ENCODE assay signal across 8 cellular contexts in genomic region chr11:106021181-106021966, GRCh38. TPM values are rescaled to one million over a fixed set of nuclear protein-coding genes. Genes with fewer than 3 reads are reported as not detected.
A peak's percentile ranks its signal among the peaks of the same experiment; 100 is the strongest.
DNase-seq lines count a peak whose midpoint lies in the region; ATAC-seq and TF ChIP-seq lines count a peak whose summit lies in the region.

No MANE protein-coding gene starts in this region.

- no peak for TF ChIP-seq RAD21 in neural cell (conservative IDR thresholded peaks at IDR 0.05)

- no peaks in the 10 kb centered on the region for H3K27me3 ChIP-seq in AG04450 (ENCODE audit: control insufficient read depth, insufficient read depth, low read length)
- no peaks in the 10 kb centered on the region for H3K27me3 ChIP-seq in neural cell (ENCODE audit: insufficient read depth, low read depth, low read length)

- no peak for TF ChIP-seq POLR2A in erythroblast (IDR thresholded peaks at IDR 0.05; ENCODE audit: low read length)

- H3F3A ChIP-seq in neural cell (ENCODE audit: insufficient read depth, low read length, poor library complexity, severe bottlenecking), result no peaks in the 10 kb centered on the region

- H4K20me1 ChIP-seq in neural cell (ENCODE audit: insufficient read depth), result no peaks in the 10 kb centered on the region

- ATAC-seq in GM18867 (IDR thresholded peaks at IDR 0.05; ENCODE audit: unreplicated experiment), result peak; percentile 11
- ATAC-seq in HG03066 (IDR thresholded peaks at IDR 0.05; ENCODE audit: low read depth, unreplicated experiment), result peak; percentile 13

- peak overlapping the region; percentile 86 for H3K9ac ChIP-seq in neural cell (ENCODE audit: low read length)

- no peaks in the 10 kb centered on the region for H3K36me3 ChIP-seq in neural cell (ENCODE audit: insufficient read depth, low read length)

- CTCF ChIA-PET in AG04450 (lab: Charles Lee), result no interaction called here

- TF ChIP-seq EP300 in neural cell (conservative IDR thresholded peaks at IDR 0.05; ENCODE audit: poor library complexity, severe bottlenecking), result no peak

- H3K27ac ChIP-seq in AG04450 (ENCODE audit: low read depth, low read length) (no peak overlapping the region), neural cell (ENCODE audit: low read length) (peak overlapping the region; percentile 78)

- no peaks in the 10 kb centered on the region for H3K9me2 ChIP-seq in neural cell (ENCODE audit: insufficient read depth, low read length)

- H3K79me2 ChIP-seq in neural cell (replicated peaks; ENCODE audit: insufficient read depth, low read length), result peaks cover 55% of the 10 kb centered on the region

- DNase-seq in AG04450 (ENCODE audit: low read depth, low spot score) (no peak), RKO (ENCODE audit: low spot score) (peak; percentile 64), erythroblast (lab: John Stamatoyannopoulos, UW) (peak; percentile 8 to 42), activated gamma-delta T cell (lab: John Stamatoyannopoulos, UW) (no peak), putamen (ENCODE audit: low spot score) (no peak)

- TF ChIP-seq CTCF in AG04450 (IDR thresholded peaks at IDR 0.05; ENCODE audit: low read depth, low read length) (no peak), neural cell (IDR thresholded peaks at IDR 0.05; ENCODE audit: poor library complexity, severe bottlenecking) (no peak)

- H3K4me2 ChIP-seq in neural cell (ENCODE audit: low read length), result peak overlapping the region; percentile 67

- H3K9me3 ChIP-seq in AG04450 (ENCODE audit: control insufficient read depth, insufficient read depth, low read length), result no peaks in the 10 kb centered on the region
- H3K9me3 ChIP-seq in neural cell (ENCODE audit: low read length), result no peaks in the 10 kb centered on the region

- H2AFZ ChIP-seq in neural cell (ENCODE audit: low read depth, low read length), result peak overlapping the region; percentile 84

- POLR2A ChIA-PET in AG04450 (lab: Yijun Ruan, JAX), result no interaction called here

- H3K4me3 ChIP-seq in AG04450 (ENCODE audit: low read depth, low read length), result peak overlapping the region; percentile 83
- peak overlapping the region; percentile 82 for H3K4me3 ChIP-seq in neural cell (ENCODE audit: low read length)

TF ChIP-seq in neural cell, 6 proteins besides CTCF, POLR2A, EP300 and RAD21:
- TF ChIP-seq, protein P1, sequence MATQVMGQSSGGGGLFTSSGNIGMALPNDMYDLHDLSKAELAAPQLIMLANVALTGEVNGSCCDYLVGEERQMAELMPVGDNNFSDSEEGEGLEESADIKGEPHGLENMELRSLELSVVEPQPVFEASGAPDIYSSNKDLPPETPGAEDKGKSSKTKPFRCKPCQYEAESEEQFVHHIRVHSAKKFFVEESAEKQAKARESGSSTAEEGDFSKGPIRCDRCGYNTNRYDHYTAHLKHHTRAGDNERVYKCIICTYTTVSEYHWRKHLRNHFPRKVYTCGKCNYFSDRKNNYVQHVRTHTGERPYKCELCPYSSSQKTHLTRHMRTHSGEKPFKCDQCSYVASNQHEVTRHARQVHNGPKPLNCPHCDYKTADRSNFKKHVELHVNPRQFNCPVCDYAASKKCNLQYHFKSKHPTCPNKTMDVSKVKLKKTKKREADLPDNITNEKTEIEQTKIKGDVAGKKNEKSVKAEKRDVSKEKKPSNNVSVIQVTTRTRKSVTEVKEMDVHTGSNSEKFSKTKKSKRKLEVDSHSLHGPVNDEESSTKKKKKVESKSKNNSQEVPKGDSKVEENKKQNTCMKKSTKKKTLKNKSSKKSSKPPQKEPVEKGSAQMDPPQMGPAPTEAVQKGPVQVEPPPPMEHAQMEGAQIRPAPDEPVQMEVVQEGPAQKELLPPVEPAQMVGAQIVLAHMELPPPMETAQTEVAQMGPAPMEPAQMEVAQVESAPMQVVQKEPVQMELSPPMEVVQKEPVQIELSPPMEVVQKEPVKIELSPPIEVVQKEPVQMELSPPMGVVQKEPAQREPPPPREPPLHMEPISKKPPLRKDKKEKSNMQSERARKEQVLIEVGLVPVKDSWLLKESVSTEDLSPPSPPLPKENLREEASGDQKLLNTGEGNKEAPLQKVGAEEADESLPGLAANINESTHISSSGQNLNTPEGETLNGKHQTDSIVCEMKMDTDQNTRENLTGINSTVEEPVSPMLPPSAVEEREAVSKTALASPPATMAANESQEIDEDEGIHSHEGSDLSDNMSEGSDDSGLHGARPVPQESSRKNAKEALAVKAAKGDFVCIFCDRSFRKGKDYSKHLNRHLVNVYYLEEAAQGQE (IDR thresholded peaks at IDR 0.05; ENCODE audit: borderline replicate concordance), result no peak
- TF ChIP-seq EZH2 (IDR thresholded peaks at IDR 0.05; ENCODE audit: borderline replicate concordance, insufficient read depth, low read length, poor library complexity, severe bottlenecking) (no peak), POLR2AphosphoS5 (IDR thresholded peaks at IDR 0.05) (no peak), SMC3 (conservative IDR thresholded peaks at IDR 0.05; ENCODE audit: poor library complexity) (no peak), MXI1 (conservative IDR thresholded peaks at IDR 0.05; ENCODE audit: poor library complexity, severe bottlenecking) (no peak), TAF1 (IDR thresholded peaks at IDR 0.05; ENCODE audit: low read depth) (no peak)
TF ChIP-seq in neural cell: peak in this region for 0.

RNA-seq across cellular contexts. Expression of gene MSANTD4, which starts 0.7 kb away (rescaled TPM):
- 19.9 and 29.0 TPM in 2 replicates for polyA plus RNA-seq in AG04450 (2011; rRNA removed)
- 14.8 and 18.5 TPM in 2 replicates for polyA minus RNA-seq in AG04450 (2011; rRNA and poly(A)+ RNA removed)
- 45.0 and 48.4 TPM in 2 replicates for polyA plus RNA-seq in neural cell
- polyA minus RNA-seq in neural cell, result 118 and 124 TPM in 2 replicates

RNA-seq across cellular contexts. Expression of gene KBTBD3, which starts 55.8 kb away (rescaled TPM):
- polyA plus RNA-seq in AG04450 (2011; rRNA removed) (7.3 TPM in 2 replicates), neural cell (3.1 and 7.3 TPM in 2 replicates)
- polyA minus RNA-seq in AG04450 (2011; rRNA and poly(A)+ RNA removed), result 5.6 and 6.8 TPM in 2 replicates
- polyA minus RNA-seq in neural cell, result 18.3 and 21.6 TPM in 2 replicates

RNA-seq across cellular contexts. Expression of gene AASDHPPT, which starts 56.1 kb away (rescaled TPM):
- polyA plus RNA-seq in AG04450 (2011; rRNA removed) (41.7 and 61.9 TPM in 2 replicates), neural cell (275 and 322 TPM in 2 replicates)
- polyA minus RNA-seq in AG04450 (2011; rRNA and poly(A)+ RNA removed), result 18.4 and 23.1 TPM in 2 replicates
- 281 TPM in 2 replicates for polyA minus RNA-seq in neural cell

Comparison
In these comparisons a context has a peak if more than half of its experiments do, and no peak if none do; other contexts are left out.
1. DNase-seq: peak in RKO (single experiment) and erythroblast (2 of 2); none in AG04450 (single experiment), activated gamma-delta T cell (single experiment) and putamen (single experiment).